Comparison of ENCODE assay signal across 30 cellular contexts in genomic region chr17:83113381-83113780, GRCh38.
"Had no signal": no experiment of that assay in that cellular context is flagged by ENCODE, and none has a peak within 500 bp of the region (broad histone marks: within the 10 kb centered on the region; RNA-seq: fewer than 3 reads in every experiment).

No MANE protein-coding gene starts in this region.

- H3K4me1 Mint-ChIP-seq: activated CD4-positive, alpha-beta T cell treated with anti-CD3 and anti-CD28 coated beads, Interleukin-2, amount 10 ng/mL, durations not matched to agents 7 days and 5 days; activated naive CD4-positive, alpha-beta T cell treated with anti-CD3 and anti-CD28 coated beads, Interleukin-2, amount 10 ng/mL, durations not matched to agents 7 days and 5 days had no signal

- H3K9me3 Mint-ChIP-seq: activated CD4-positive, alpha-beta memory T cell treated with anti-CD3 and anti-CD28 coated beads for 36 hours; activated CD4-positive, alpha-beta T cell treated with anti-CD3 and anti-CD28 coated beads, Interleukin-2, amount 10 ng/mL, durations not matched to agents 7 days and 5 days; activated naive CD4-positive, alpha-beta T cell treated with anti-CD3 and anti-CD28 coated beads, Interleukin-2, amount 10 ng/mL, durations not matched to agents 7 days and 5 days; activated naive CD8-positive, alpha-beta T cell treated with anti-CD3 and anti-CD28 coated beads, Interleukin-2, amount 50 U/mL, for 24 hours; activated T-cell treated with anti-CD3 and anti-CD28 coated beads, Interleukin-2, amount 50 U/mL, for 4 hours had no signal

- ATAC-seq: activated naive CD8-positive, alpha-beta T cell treated with anti-CD3 and anti-CD28 coated beads, Interleukin-2, amount 50 U/mL, for 24 hours; activated T-cell treated with anti-CD3 and anti-CD28 coated beads, Interleukin-2, amount 50 U/mL, for 4 hours; PC-3 had no signal

- H3K9me3 ChIP-seq: MG63, Peyer's patch, SJCRH30 had no signal

- H3K27me3 ChIP-seq: MG63, Peyer's patch had no signal

- H3K27ac Mint-ChIP-seq: activated CD4-positive, alpha-beta memory T cell treated with anti-CD3 and anti-CD28 coated beads for 36 hours; activated CD4-positive, alpha-beta T cell treated with anti-CD3 and anti-CD28 coated beads, Interleukin-2, amount 10 ng/mL, durations not matched to agents 7 days and 5 days; activated naive CD4-positive, alpha-beta T cell treated with anti-CD3 and anti-CD28 coated beads, Interleukin-2, amount 10 ng/mL, durations not matched to agents 7 days and 5 days; activated naive CD8-positive, alpha-beta T cell; activated naive CD8-positive, alpha-beta T cell treated with anti-CD3 and anti-CD28 coated beads, Interleukin-2, amount 50 U/mL, for 24 hours had no signal

- H3K4me3 ChIP-seq: MG63, Peyer's patch, SJCRH30, SK-N-MC had no signal

- H3K36me3 ChIP-seq: MG63, Peyer's patch, SJCRH30, WERI-Rb-1 had no signal

- H3K27ac ChIP-seq: Peyer's patch, SJCRH30, WERI-Rb-1 had no signal

- H3K36me3 Mint-ChIP-seq: activated CD4-positive, alpha-beta memory T cell treated with anti-CD3 and anti-CD28 coated beads for 36 hours; activated naive CD4-positive, alpha-beta T cell treated with anti-CD3 and anti-CD28 coated beads, Interleukin-2, amount 10 ng/mL, durations not matched to agents 7 days and 5 days; activated naive CD8-positive, alpha-beta T cell; brain had no signal

- DNase-seq: activated CD4-positive, alpha-beta memory T cell treated with anti-CD3 and anti-CD28 coated beads for 36 hours; activated CD4-positive, alpha-beta T cell treated with anti-CD3 and anti-CD28 coated beads, Interleukin-2, amount 10 ng/mL, durations not matched to agents 7 days and 5 days; activated CD8-positive, alpha-beta memory T cell treated with anti-CD3 and anti-CD28 coated beads, Interleukin-2, amount 50 U/mL, for 4 hours; activated effector memory CD4-positive, alpha-beta T cell treated with Interleukin-2 at 50 U/mL for 16 hours; activated naive CD4-positive, alpha-beta T cell treated with anti-CD3 and anti-CD28 coated beads, Interleukin-2, amount 10 ng/mL, durations not matched to agents 7 days and 5 days; activated naive CD8-positive, alpha-beta T cell treated with anti-CD3 and anti-CD28 coated beads, Interleukin-2, amount 50 U/mL, for 24 hours; activated T-cell treated with anti-CD3 and anti-CD28 coated beads for 4 hours; activated T-cell treated with anti-CD3 and anti-CD28 coated beads, Interleukin-2, amount 50 U/mL, for 4 hours; anterior cingulate cortex; caudate nucleus; Kasumi-1; KG1; MG63; NCI-H1048; NCI-H1105 treated with DMSO at 0.1 percent for 48 hours; NCI-H1436 treated with DMSO at 0.1 percent for 48 hours; NCI-H1694 treated with DMSO at 0.1 percent for 48 hours; NCI-H2029; NCI-H345; NCI-H524 treated with DMSO at 0.1 percent for 48 hours; PC-3; Peyer's patch; RPMI8226; SHP77; SJCRH30; T1000; WERI-Rb-1 had no signal

- H3K4me3 Mint-ChIP-seq: activated CD4-positive, alpha-beta memory T cell treated with anti-CD3 and anti-CD28 coated beads for 36 hours; activated CD4-positive, alpha-beta T cell treated with anti-CD3 and anti-CD28 coated beads, Interleukin-2, amount 10 ng/mL, durations not matched to agents 7 days and 5 days; activated naive CD4-positive, alpha-beta T cell treated with anti-CD3 and anti-CD28 coated beads, Interleukin-2, amount 10 ng/mL, durations not matched to agents 7 days and 5 days; activated naive CD8-positive, alpha-beta T cell; activated naive CD8-positive, alpha-beta T cell treated with anti-CD3 and anti-CD28 coated beads, Interleukin-2, amount 50 U/mL, for 24 hours; activated T-cell treated with anti-CD3 and anti-CD28 coated beads, Interleukin-2, amount 50 U/mL, for 4 hours; brain had no signal
